ENCODE assay signal across 25 cellular contexts in genomic region chr17:15742921-15743320, GRCh38. TPM values are rescaled to one million over a fixed set of nuclear protein-coding genes. Genes with fewer than 3 reads are reported as not detected.
"Had no signal": no experiment of that assay in that cellular context is flagged by ENCODE, and none has a peak within 500 bp of the region (broad histone marks: within the 10 kb centered on the region; RNA-seq: fewer than 3 reads in every experiment).

No MANE protein-coding gene starts in this region.

- H3K4me3 ChIP-seq: MG63, SJSA1, SK-N-MC had no signal

- H3K27ac ChIP-seq: HL-60, SJSA1, SK-N-MC had no signal

- DNase-seq: IMR-90, Karpas-422, KG1, MG63, NCI-H1092, NCI-H1105 treated with DMSO at 0.1 percent for 48 hours, NCI-H1436, NCI-H187, NCI-H2029, NCI-H2081 treated with DMSO at 0.1 percent for 48 hours, NCI-H2171, NCI-H226, NCI-H446, NCI-H510A, NCI-H524 treated with DMSO at 0.1 percent for 48 hours, NCI-H69, NCI-H774, Right ventricle myocardium superior, RPMI8226, SIG-M5 had no signal

- H3K27me3 ChIP-seq: MG63, SJSA1 had no signal

- ATAC-seq: HepG2 had no signal

- H3K9me3 ChIP-seq: MG63, SJSA1 had no signal

- FAIRE-seq: HepG2, RCC 7860 had no signal

- H3K36me3 ChIP-seq: MG63, SJSA1 had no signal

RNA-seq across cellular contexts. Expression of gene TBC1D26, which starts 10.8 kb away (rescaled TPM):
- total RNA-seq: HepG2, IMR-90, Right ventricle myocardium superior, SJSA1 had no signal
